ENCODE assay signal across 8 cellular contexts in genomic region chr16:70187858-70188607, GRCh38. TPM values are rescaled to one million over a fixed set of nuclear protein-coding genes. Genes with fewer than 3 reads are reported as not detected.
DNase-seq lines count a peak whose midpoint lies in the region; ATAC-seq and TF ChIP-seq lines count a peak whose summit lies in the region.
"Not testable (repeated sequence)": the region's sequence is repeated elsewhere in the genome, so short reads cannot be mapped to it uniquely, and the experiment has no call there.
"Had no signal": no experiment of that assay in that cellular context is flagged by ENCODE, and none has a peak within 500 bp of the region (broad histone marks: within the 10 kb centered on the region; RNA-seq: fewer than 3 reads in every experiment).

No MANE protein-coding gene starts in this region.

- H4K20me1 ChIP-seq in GM23338 (replicated peaks; ENCODE audit: insufficient read depth); osteoblast (ENCODE audit: insufficient read depth, low read length): not testable (repeated sequence)

- peak; percentile 91 for ATAC-seq in GM23338
- peak; percentile 75 for ATAC-seq in RWPE2 (ENCODE audit: low read depth)
- peak; percentile 82 for ATAC-seq in body of pancreas
- peak; percentile 91 for ATAC-seq in gastroesophageal sphincter
- ATAC-seq in lower lobe of right lung = peak; percentile 91 to 98
- ATAC-seq in stimulated activated naive B cell treated with anti-CD40 and anti-IgM and Interleukin-4, amounts not matched to agents 10 μg/mL and 1 μg/mL and 100 μg/mL, for 72 hours (replicated peaks) = peak; percentile 58 to 78

- H3K9me2 ChIP-seq in GM23338 (ENCODE audit: insufficient read depth) = not testable (repeated sequence)

- H3K9me3 Mint-ChIP-seq in GM23338; stimulated activated naive B cell treated with anti-CD40 and anti-IgM and Interleukin-4, amounts not matched to agents 10 μg/mL and 1 μg/mL and 100 μg/mL, for 72 hours: not testable (repeated sequence)

- H3K27me3 ChIP-seq in GM23338 (ENCODE audit: insufficient read depth); RWPE2 (ENCODE audit: insufficient read depth, poor library complexity, severe bottlenecking); body of pancreas; gastroesophageal sphincter; lower lobe of right lung (ENCODE audit: low read depth); osteoblast (ENCODE audit: insufficient read depth, low read length): not testable (repeated sequence)

- not testable (repeated sequence) for H3K27ac ChIP-seq in GM23338 (ENCODE audit: low read depth); RWPE2 (ENCODE audit: poor library complexity, severe bottlenecking); osteoblast (ENCODE audit: low read depth, low read length)
- H3K27ac ChIP-seq in body of pancreas (peak overlapping the region in 2 of 4 donors; percentile 40 to 63), gastroesophageal sphincter (peak overlapping the region; percentile 59 to 83 (median 75)), lower lobe of right lung (peak overlapping the region; percentile 41)

- H3K79me2 ChIP-seq in GM23338 (replicated peaks; ENCODE audit: insufficient read depth); osteoblast (ENCODE audit: insufficient read depth, low read length): not testable (repeated sequence)

- DNase-seq in GM23338 (ENCODE audit: low spot score); RWPE2 (ENCODE audit: low spot score); lower lobe of right lung; osteoblast (ENCODE audit: insufficient read length, low spot score, missing footprints); stimulated activated naive B cell treated with anti-CD40 and anti-IgM and Interleukin-4, amounts not matched to agents 10 μg/mL and 1 μg/mL and 100 μg/mL, for 72 hours: not testable (repeated sequence)
- DNase-seq in body of pancreas = peak in 2 of 4 donors; percentile 23

- TF ChIP-seq CTCF in GM23338 (conservative IDR thresholded peaks at IDR 0.05; ENCODE audit: low read depth in 2 of 2); RWPE2 (IDR thresholded peaks at IDR 0.05; ENCODE audit: poor library complexity, severe bottlenecking); body of pancreas (IDR thresholded peaks at IDR 0.05); gastroesophageal sphincter (IDR thresholded peaks at IDR 0.05); lower lobe of right lung (IDR thresholded peaks at IDR 0.05); osteoblast (IDR thresholded peaks at IDR 0.05; ENCODE audit: extremely low read depth, low read depth, low read length): not testable (repeated sequence)

- TF ChIP-seq POLR2A in body of pancreas (IDR thresholded peaks at IDR 0.05); gastroesophageal sphincter (IDR thresholded peaks at IDR 0.05): not testable (repeated sequence)

- WGBS in body of pancreas, 2 donors = 20 to 93% methylated on average over 3 to 21 of the region's 71 CpGs
- WGBS in gastroesophageal sphincter (ENCODE audit: low coverage in 1 of 2), 2 donors = no CpG with 5 or more reads among the region's 71 CpGs

- not testable (repeated sequence) for H3K27ac Mint-ChIP-seq in GM23338; stimulated activated naive B cell treated with anti-CD40 and anti-IgM and Interleukin-4, amounts not matched to agents 10 μg/mL and 1 μg/mL and 100 μg/mL, for 72 hours

- not testable (repeated sequence) for H3K36me3 Mint-ChIP-seq in GM23338 (ENCODE audit: low read depth); stimulated activated naive B cell treated with anti-CD40 and anti-IgM and Interleukin-4, amounts not matched to agents 10 μg/mL and 1 μg/mL and 100 μg/mL, for 72 hours

- not testable (repeated sequence) for H3F3A ChIP-seq in GM23338 (replicated peaks; ENCODE audit: low read depth)

- H3K4me1 Mint-ChIP-seq in GM23338; stimulated activated naive B cell treated with anti-CD40 and anti-IgM and Interleukin-4, amounts not matched to agents 10 μg/mL and 1 μg/mL and 100 μg/mL, for 72 hours: not testable (repeated sequence)

- H3K4me2 ChIP-seq in GM23338 (peak overlapping the region; percentile 60; the same call in 1 of the 2 replicates), osteoblast (ENCODE audit: insufficient read depth, low read length) (peak overlapping the region; percentile 18)

- not testable (repeated sequence) for TF ChIP-seq EP300 in gastroesophageal sphincter (IDR thresholded peaks at IDR 0.05)

- H2AFZ ChIP-seq in GM23338; osteoblast (ENCODE audit: low read length): not testable (repeated sequence)

- not testable (repeated sequence) for H3K4me1 ChIP-seq in GM23338 (ENCODE audit: insufficient read depth); RWPE2 (ENCODE audit: insufficient read depth, poor library complexity, severe bottlenecking); body of pancreas; gastroesophageal sphincter; lower lobe of right lung; osteoblast (ENCODE audit: insufficient read depth, low read length)

- H3K4me3 ChIP-seq in GM23338 (peak overlapping the region; percentile 49; the same call in 1 of the 2 replicates), gastroesophageal sphincter (peak overlapping the region; percentile 55 to 65), lower lobe of right lung (peak overlapping the region; percentile 41), osteoblast (ENCODE audit: insufficient read depth, low read length) (peak overlapping the region; percentile 57)
- H3K4me3 ChIP-seq in RWPE2 (ENCODE audit: severe bottlenecking); body of pancreas: not testable (repeated sequence)

- H3K36me3 ChIP-seq in GM23338 (ENCODE audit: insufficient read depth); RWPE2 (ENCODE audit: low read depth); body of pancreas (replicated peaks in 1 of 2; ENCODE audit: insufficient read depth in 1 of 2, low read depth in 2 of 2); gastroesophageal sphincter; lower lobe of right lung; osteoblast (ENCODE audit: insufficient read depth, low read length): not testable (repeated sequence)

- H3K9me3 ChIP-seq in RWPE2 (ENCODE audit: severe bottlenecking); body of pancreas; gastroesophageal sphincter; lower lobe of right lung; osteoblast (ENCODE audit: low read depth, low read length): not testable (repeated sequence)

- intact Hi-C loops in body of pancreas (cut with DNase I); lower lobe of right lung (cut with DNase I): not testable (repeated sequence)

- H3K4me3 Mint-ChIP-seq in GM23338 = peak overlapping the region; percentile 60; the same call in 2 of the 3 replicates
- H3K4me3 Mint-ChIP-seq in stimulated activated naive B cell treated with anti-CD40 and anti-IgM and Interleukin-4, amounts not matched to agents 10 μg/mL and 1 μg/mL and 100 μg/mL, for 72 hours = peak overlapping the region in 1 of 2 donors; percentile 63

- H3K27me3 Mint-ChIP-seq in GM23338 (ENCODE audit: insufficient read depth, low read depth, poor library complexity); stimulated activated naive B cell treated with anti-CD40 and anti-IgM and Interleukin-4, amounts not matched to agents 10 μg/mL and 1 μg/mL and 100 μg/mL, for 72 hours: not testable (repeated sequence)

RNA-seq across cellular contexts. Expression of gene CLEC18C, which starts 14.4 kb away (rescaled TPM):
- total RNA-seq in GM23338 (2014; rRNA removed; shearing (Covaris generic)) = not detected in 2 replicates
- 0.06 and 0.16 TPM in 2 replicates for polyA plus RNA-seq in GM23338 (2016; fragmentation: Nextera tagmentation; extraction: Ambion mirVana)
- 1 to 10 TPM in 1 of 2 donors, not detected in 1; 1.8 TPM for total RNA-seq in body of pancreas
- not detected for total RNA-seq in gastroesophageal sphincter
- total RNA-seq in lower lobe of right lung = 1.0 TPM
- total RNA-seq in osteoblast = 0.29 and 0.36 TPM in 2 replicates
- polyA plus RNA-seq: keratinocyte had no signal
